In the genomic region with DNA sequence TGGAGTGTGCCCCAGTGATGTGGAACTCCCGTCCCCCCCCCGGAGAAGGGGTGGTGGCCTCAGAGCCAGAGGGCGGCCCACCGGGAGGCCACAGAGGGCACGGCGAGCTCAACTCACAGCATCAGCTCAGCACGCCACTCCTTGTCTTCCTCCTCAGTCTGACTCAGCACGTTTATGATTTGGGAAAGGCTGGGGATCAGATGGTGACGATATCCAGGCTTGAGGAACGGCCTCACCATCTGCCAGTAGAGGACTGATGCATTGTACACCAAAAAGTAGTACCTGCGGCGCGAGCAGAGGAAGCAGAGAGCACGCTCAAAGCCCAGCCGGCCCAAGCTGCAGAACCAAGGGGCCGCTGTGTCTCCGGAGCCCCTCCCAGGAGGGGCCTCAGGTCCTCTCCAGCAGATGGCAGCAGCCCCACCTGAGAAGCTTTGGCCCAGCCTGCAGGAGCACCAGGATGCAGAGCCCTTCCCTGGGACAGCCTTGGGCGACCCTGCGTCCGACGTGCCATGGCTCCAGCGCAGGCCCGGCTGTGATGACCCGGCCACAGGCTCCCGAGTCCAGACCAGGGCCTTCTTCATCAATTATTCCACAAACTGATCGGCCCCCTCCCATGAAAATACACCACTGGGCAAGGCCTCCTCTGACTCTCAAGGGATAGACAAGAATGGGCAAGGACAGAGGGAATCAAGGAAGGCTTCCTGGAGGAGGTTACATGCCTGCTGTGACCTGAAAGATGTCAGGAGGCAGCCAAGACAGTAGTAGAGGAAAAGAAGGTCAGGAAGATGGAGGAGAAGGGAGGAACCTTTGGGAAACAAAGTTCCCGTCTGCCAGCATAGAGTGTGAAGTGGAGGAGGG, we compare ENCODE assay signal across 9 cellular contexts.
DNase-seq lines count a peak whose midpoint lies in the region; ATAC-seq and TF ChIP-seq lines count a peak whose summit lies in the region.
"Had no signal": no experiment of that assay in that cellular context is flagged by ENCODE, and none has a peak within 500 bp of the region (broad histone marks: within the 10 kb centered on the region; RNA-seq: fewer than 3 reads in every experiment).

No MANE protein-coding gene starts in this region.

- no peaks in the 10 kb centered on the region for H3K9me3 ChIP-seq in WERI-Rb-1 (ENCODE audit: severe bottlenecking)
- H3K9me3 ChIP-seq: upper lobe of left lung had no signal

- DNase-seq in GM13976 (ENCODE audit: low spot score) (no peak), WERI-Rb-1 (peak; percentile 77), left kidney (ENCODE audit: low read depth, low spot score) (peak; percentile 67), NOMO-1 treated with DMSO at 0.1 percent for 48 hours (lab: John Stamatoyannopoulos, UW; ENCODE audit: unreplicated experiment) (no peak)

- H3K36me3 ChIP-seq in WERI-Rb-1 = no peaks in the 10 kb centered on the region
- H3K36me3 ChIP-seq: upper lobe of left lung had no signal

- in situ Hi-C loops in GM13976 (cut with MboI; ENCODE audit: low sequenced_read_pairs, unreplicated experiment) = no loop called here

- no peak overlapping the region for H3K4me3 ChIP-seq in WERI-Rb-1 (ENCODE audit: low read depth, low read length)
- H3K4me3 ChIP-seq: upper lobe of left lung had no signal

- no peaks in the 10 kb centered on the region for H3K27me3 ChIP-seq in WERI-Rb-1 (ENCODE audit: insufficient read depth, low read depth, severe bottlenecking)

- ATAC-seq in HG02884 (IDR thresholded peaks at IDR 0.05; ENCODE audit: unreplicated experiment) (no peak), HG02623 (IDR thresholded peaks at IDR 0.05; ENCODE audit: unreplicated experiment) (no peak), GM19351 (IDR thresholded peaks at IDR 0.05; ENCODE audit: unreplicated experiment) (no peak)

- no peak overlapping the region for H3K27ac ChIP-seq in C4-2B
- no peak overlapping the region for H3K27ac ChIP-seq in WERI-Rb-1
- H3K27ac ChIP-seq: upper lobe of left lung had no signal

- TF ChIP-seq CTCF in C4-2B (conservative IDR thresholded peaks at IDR 0.05) = peak; percentile 54
- TF ChIP-seq CTCF in GM13976 (IDR thresholded peaks at IDR 0.05; ENCODE audit: borderline replicate concordance, control extremely low read depth, extremely low read depth, insufficient read depth, missing control alignments) = peak; percentile 11
- TF ChIP-seq CTCF in WERI-Rb-1 (IDR thresholded peaks at IDR 0.05; ENCODE audit: low read depth, low read length) = peak; percentile 86

Comparison
In these comparisons a context has a peak if more than half of its experiments do, and no peak if none do; other contexts are left out.
1. CTCF ChIP-seq: peak in every context shown above with its lines; median percentile 86 in WERI-Rb-1; 54 in C4-2B; 11 in GM13976.
2. DNase-seq: peak in WERI-Rb-1 (single experiment) and left kidney (single experiment); none in GM13976 (single experiment) and NOMO-1 treated with DMSO at 0.1 percent for 48 hours (single experiment).